In genomic region chr1:94922756-94923465, GRCh38 we compare ENCODE assay signal across 10 cellular contexts. TPM values are rescaled to one million over a fixed set of nuclear protein-coding genes. Genes with fewer than 3 reads are reported as not detected.
A peak's percentile ranks its signal among the peaks of the same experiment; 100 is the strongest.
DNase-seq lines count a peak whose midpoint lies in the region; ATAC-seq and TF ChIP-seq lines count a peak whose summit lies in the region.
"Had no signal": no experiment of that assay in that cellular context is flagged by ENCODE, and none has a peak within 500 bp of the region (broad histone marks: within the 10 kb centered on the region; RNA-seq: fewer than 3 reads in every experiment).

No MANE protein-coding gene starts in this region.

- no peaks in the 10 kb centered on the region; the same call in 1 of the 2 replicates for H3K9me2 ChIP-seq in SK-N-SH

- no peak for TF ChIP-seq EP300 in SK-N-SH (IDR thresholded peaks at IDR 0.05; ENCODE audit: borderline replicate concordance in 1 of 2, low read depth in 1 of 2, low read length in 1 of 2)

- no peak for ATAC-seq in psoas muscle
- ATAC-seq in stimulated activated naive B cell treated with anti-CD40 and anti-IgM and Interleukin-4, amounts not matched to agents 10 μg/mL and 1 μg/mL and 100 μg/mL, for 72 hours (replicated peaks) = no peak

- peak overlapping the region; percentile 88 for H3K4me2 ChIP-seq in SK-N-SH

- POLR2A ChIA-PET in SK-N-SH (lab: Yijun Ruan, JAX) = interaction anchor here (0.6 to 0.7 kb wide), 2 partner anchors 42 to 55 kb away, joined by 3 read pairs; no protein-coding TSS in a partner anchor

- intact Hi-C loops in psoas muscle (cut with DNase I) (no loop called here), Calu3 (cut with micrococcal nuclease; ENCODE audit: unreplicated experiment) (no loop called here)

- TF ChIP-seq RAD21 in SK-N-SH (IDR thresholded peaks at IDR 0.05; ENCODE audit: low read length) = no peak

- H3K9me3 Mint-ChIP-seq in stimulated activated naive B cell treated with anti-CD40 and anti-IgM and Interleukin-4, amounts not matched to agents 10 μg/mL and 1 μg/mL and 100 μg/mL, for 72 hours = no peaks in the 10 kb centered on the region
- H3K9me3 Mint-ChIP-seq in Calu3 (ENCODE audit: low read depth, unreplicated experiment) = no peaks in the 10 kb centered on the region

- H3K9ac ChIP-seq in SK-N-SH = peak overlapping the region; percentile 98; the same call in 1 of the 2 replicates

- H3K36me3 Mint-ChIP-seq in stimulated activated naive B cell treated with anti-CD40 and anti-IgM and Interleukin-4, amounts not matched to agents 10 μg/mL and 1 μg/mL and 100 μg/mL, for 72 hours = peaks cover 2 to 3% of the 10 kb centered on the region in 2 donors
- peaks cover 59% of the 10 kb centered on the region for H3K36me3 Mint-ChIP-seq in Calu3 (ENCODE audit: insufficient read depth, unreplicated experiment)

- CTCF ChIA-PET in SK-N-SH (lab: Yijun Ruan, JAX) (interaction anchor here (0.6 to 4.8 kb wide), 9 partner anchors 11 to 258 kb away, joined by 3 to 24 read pairs (median 6); no protein-coding TSS in a partner anchor), Calu3 (lab: Charles Lee) (interaction anchor here (0.6 to 1.3 kb wide), 3 partner anchors 8 to 136 kb away, joined by 3 read pairs; no protein-coding TSS in a partner anchor)

- peaks cover 13% of the 10 kb centered on the region for H3F3A ChIP-seq in SK-N-SH (replicated peaks; ENCODE audit: insufficient read depth)

- H2AFZ ChIP-seq in SK-N-SH (ENCODE audit: low read depth) = no peak overlapping the region

- H3K27ac Mint-ChIP-seq in stimulated activated naive B cell treated with anti-CD40 and anti-IgM and Interleukin-4, amounts not matched to agents 10 μg/mL and 1 μg/mL and 100 μg/mL, for 72 hours = no peak overlapping the region
- H3K27ac Mint-ChIP-seq in Calu3 (ENCODE audit: unreplicated experiment) = no peak overlapping the region

- peaks cover 41 to 50% of the 10 kb centered on the region in 2 experiments for H3K4me1 ChIP-seq in SK-N-SH (ENCODE audit: control insufficient read depth in 1 of 2, insufficient read depth in 2 of 2, low read depth in 1 of 2, low read length in 1 of 2)
- peaks cover 12% of the 10 kb centered on the region for H3K4me1 ChIP-seq in psoas muscle

- H3K9me3 ChIP-seq in SK-N-SH = no peaks in the 10 kb centered on the region
- no peaks in the 10 kb centered on the region for H3K9me3 ChIP-seq in psoas muscle

- peaks cover 7 to 24% of the 10 kb centered on the region in 2 donors for H3K27me3 Mint-ChIP-seq in stimulated activated naive B cell treated with anti-CD40 and anti-IgM and Interleukin-4, amounts not matched to agents 10 μg/mL and 1 μg/mL and 100 μg/mL, for 72 hours
- H3K27me3 Mint-ChIP-seq in Calu3 (ENCODE audit: unreplicated experiment) = no peaks in the 10 kb centered on the region

- peak overlapping the region in 1 of 2 donors; percentile 17 for H3K4me3 Mint-ChIP-seq in stimulated activated naive B cell treated with anti-CD40 and anti-IgM and Interleukin-4, amounts not matched to agents 10 μg/mL and 1 μg/mL and 100 μg/mL, for 72 hours
- no peak overlapping the region for H3K4me3 Mint-ChIP-seq in Calu3 (ENCODE audit: low read depth, unreplicated experiment)

- no TSS peak for BruUV-seq in Calu3 (replicated peaks; lab: Mats Ljungman, UMichigan)

- DNase-seq in DMS79 treated with DMSO at 0.1 percent for 48 hours (lab: John Stamatoyannopoulos, UW) (peak; percentile 84), SK-N-SH (no peak), fibroblast of pulmonary artery (ENCODE audit: low read depth) (peak; percentile 83), psoas muscle (no peak), NCI-H82 treated with DMSO at 0.1 percent for 48 hours (lab: John Stamatoyannopoulos, UW; ENCODE audit: unreplicated experiment) (no peak), Calu3 (no peak)
- DNase-seq in stimulated activated naive B cell treated with anti-CD40 and anti-IgM and Interleukin-4, amounts not matched to agents 10 μg/mL and 1 μg/mL and 100 μg/mL, for 72 hours = no peak
- DNase-seq in stimulated activated CD4-positive, alpha-beta T cell treated with anti-CD3 and anti-CD28 coated beads, Interleukin-4, amount 100 ng/mL, for 24 hours = no peak
- DNase-seq: NCI-H1092 treated with DMSO at 0.1 percent for 48 hours; stimulated activated CD4-positive, alpha-beta T cell treated with anti-CD3 and anti-CD28 coated beads, Interleukin-15, amount 100 ng/mL, for 24 hours had no signal

- H3K27ac ChIP-seq in SK-N-SH (ENCODE audit: low read depth in 2 of 2, low read length in 1 of 2) = peak overlapping the region; percentile 62 to 98
- H3K27ac ChIP-seq in psoas muscle = no peak overlapping the region

- no peak for TF ChIP-seq CTCF in SK-N-SH (IDR thresholded peaks at IDR 0.05)
- no peak for TF ChIP-seq CTCF in fibroblast of pulmonary artery (IDR thresholded peaks at IDR 0.05; ENCODE audit: low read length, missing control alignments)
- TF ChIP-seq CTCF in psoas muscle (IDR thresholded peaks at IDR 0.05) = no peak
- no peak for TF ChIP-seq CTCF in Calu3 (IDR thresholded peaks at IDR 0.05; ENCODE audit: unreplicated experiment)

- H3K4me1 Mint-ChIP-seq in stimulated activated naive B cell treated with anti-CD40 and anti-IgM and Interleukin-4, amounts not matched to agents 10 μg/mL and 1 μg/mL and 100 μg/mL, for 72 hours = peaks cover 18 to 35% of the 10 kb centered on the region in 2 donors
- H3K4me1 Mint-ChIP-seq in Calu3 (ENCODE audit: low read depth, unreplicated experiment) = peaks cover 58% of the 10 kb centered on the region

- peaks cover 21 to 28% of the 10 kb centered on the region in 2 experiments for H3K36me3 ChIP-seq in SK-N-SH (replicated peaks in 1 of 2; ENCODE audit: control insufficient read depth in 1 of 2, insufficient read depth in 2 of 2, low read length in 1 of 2)
- H3K36me3 ChIP-seq in psoas muscle (ENCODE audit: insufficient read depth in 1 of 2, low read depth in 1 of 2) = no peaks in the 10 kb centered on the region

- WGBS in SK-N-SH (ENCODE audit: low lambda C conversion rate) = 85% methylated on average over 9 of the region's 9 CpGs
- 34 to 51% (median 38%) methylated on average over 9 of the region's 9 CpGs for WGBS in psoas muscle, 3 donors

- no peaks in the 10 kb centered on the region for H3K27me3 ChIP-seq in SK-N-SH (ENCODE audit: insufficient read depth)
- H3K27me3 ChIP-seq in psoas muscle (ENCODE audit: insufficient read depth in 3 of 3, low read length in 2 of 3) = peaks cover 0 to 58% (median 21%) of the 10 kb centered on the region in 3 donors

- H4K20me1 ChIP-seq in SK-N-SH (ENCODE audit: insufficient read depth) = peaks cover 76% of the 10 kb centered on the region

- H3K79me2 ChIP-seq in SK-N-SH (ENCODE audit: insufficient read depth) = peaks cover 90% of the 10 kb centered on the region

- peak overlapping the region; percentile 14 to 98; a peak in 3 of 4 replicates for H3K4me3 ChIP-seq in SK-N-SH (ENCODE audit: low read depth in 2 of 2, low read length in 1 of 2)
- H3K4me3 ChIP-seq in fibroblast of pulmonary artery (replicated peaks; ENCODE audit: low read depth, low read length) = peak overlapping the region; percentile 93
- peak overlapping the region; percentile 71 for H3K4me3 ChIP-seq in psoas muscle

TF ChIP-seq in SK-N-SH, 30 proteins besides CTCF, POLR2A, EP300 and RAD21 (continues in another document):
- TF ChIP-seq FOXM1 (IDR thresholded peaks at IDR 0.05; ENCODE audit: low read depth) (no peak), EZH2phosphoT487 (IDR thresholded peaks at IDR 0.05; ENCODE audit: borderline replicate concordance, low read depth) (no peak), IRF3 (IDR thresholded peaks at IDR 0.05; ENCODE audit: low read depth, low read length) (no peak), MAX (IDR thresholded peaks at IDR 0.05; ENCODE audit: low read depth) (no peak), RFX5 (IDR thresholded peaks at IDR 0.05; ENCODE audit: low read length) (no peak), NRF1 (IDR thresholded peaks at IDR 0.05; ENCODE audit: low read depth, low read length) (no peak), MEF2A (IDR thresholded peaks at IDR 0.05; ENCODE audit: borderline replicate concordance, low read depth) (no peak), RXRA (IDR thresholded peaks at IDR 0.05; ENCODE audit: borderline replicate concordance, low read depth) (no peak), CHD2 (IDR thresholded peaks at IDR 0.05; ENCODE audit: low read length, partially characterized antibody) (no peak)

RNA-seq across cellular contexts. Expression of gene CNN3, which starts 4.0 kb away (rescaled TPM):
- 204 and 242 TPM in 2 replicates for polyA plus RNA-seq in SK-N-SH (2012; rRNA removed)
- 282 and 327 TPM in 2 replicates for polyA plus RNA-seq in SK-N-SH (2012; cell fraction: cytosol; rRNA removed)
- 113 and 197 TPM in 2 replicates for polyA plus RNA-seq in SK-N-SH (2012; cell fraction: nucleus; rRNA removed)
- total RNA-seq in psoas muscle = 10 to 100 TPM; 14.7 to 46.2 (median 34.0) TPM
- polyA plus RNA-seq in psoas muscle = 10 to 100 TPM; 12.4 to 19.2 (median 13.6) TPM
- total RNA-seq in Calu3 (2022) = 83.4 and 140 TPM in 2 replicates

Comparison
In these comparisons a context has a peak if more than half of its experiments do, and no peak if none do; other contexts are left out.
1. DNase-seq: peak in DMS79 treated with DMSO at 0.1 percent for 48 hours (single experiment) and fibroblast of pulmonary artery (single experiment); none in SK-N-SH (single experiment), psoas muscle (0 of 2), NCI-H82 treated with DMSO at 0.1 percent for 48 hours (single experiment), stimulated activated naive B cell treated with anti-CD40 and anti-IgM and Interleukin-4, amounts not matched to agents 10 μg/mL and 1 μg/mL and 100 μg/mL, for 72 hours (single experiment), Calu3 (single experiment) and stimulated activated CD4-positive, alpha-beta T cell treated with anti-CD3 and anti-CD28 coated beads, Interleukin-4, amount 100 ng/mL, for 24 hours (single experiment).
2. Peak in every context shown above with its lines, with median percentiles within 50 percentile points of each other: H3K4me3 ChIP-seq.